In the genomic region with DNA sequence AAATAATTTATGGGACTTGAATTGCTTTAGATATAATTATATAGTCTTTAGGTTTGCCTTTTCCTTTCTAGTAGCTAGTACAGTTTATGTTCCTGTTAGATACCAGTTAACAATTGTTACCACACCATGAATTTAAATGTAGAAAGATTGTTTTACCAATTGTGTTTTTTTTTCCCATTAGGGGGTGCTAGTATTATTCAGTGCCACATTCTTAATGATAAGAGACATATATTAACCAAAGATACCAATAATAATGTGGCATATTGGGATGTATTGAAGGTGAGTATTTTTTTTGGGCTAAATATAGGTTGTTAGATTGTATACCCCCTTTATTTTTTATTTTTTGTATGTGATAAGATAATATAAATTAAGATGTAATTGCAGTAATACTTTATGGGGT, we compare ENCODE assay signal across 27 cellular contexts. TPM values are rescaled to one million over a fixed set of nuclear protein-coding genes. Genes with fewer than 3 reads are reported as not detected.
DNase-seq lines count a peak whose midpoint lies in the region; ATAC-seq and TF ChIP-seq lines count a peak whose summit lies in the region.
"Had no signal": no experiment of that assay in that cellular context is flagged by ENCODE, and none has a peak within 500 bp of the region (broad histone marks: within the 10 kb centered on the region; RNA-seq: fewer than 3 reads in every experiment).

No MANE protein-coding gene starts in this region.

- no peaks in the 10 kb centered on the region for H3K9me3 Mint-ChIP-seq in activated CD4-positive, alpha-beta memory T cell treated with anti-CD3 and anti-CD28 coated beads, Interleukin-2, amount 10 ng/mL, durations not matched to agents 7 days and 5 days
- H3K9me3 Mint-ChIP-seq: CD8-positive, alpha-beta T cell had no signal

- no peaks in the 10 kb centered on the region for H3K4me1 ChIP-seq in cardiac muscle cell (ENCODE audit: low read depth)
- H3K4me1 ChIP-seq in right atrium auricular region: no peaks in the 10 kb centered on the region
- H3K4me1 ChIP-seq in Loucy (ENCODE audit: insufficient read depth, low read length, poor library complexity, severe bottlenecking): no peaks in the 10 kb centered on the region
- H3K4me1 ChIP-seq: Caco-2 had no signal

- H3K9me2 ChIP-seq in Loucy (replicated peaks; ENCODE audit: low read depth, low read length): no peaks in the 10 kb centered on the region

- H3K9ac ChIP-seq in Loucy (ENCODE audit: low read depth, low read length, poor library complexity, severe bottlenecking): no peak overlapping the region

- no peak overlapping the region for H3K4me2 ChIP-seq in Loucy (ENCODE audit: low read depth, low read length, poor library complexity, severe bottlenecking)

- no peak overlapping the region for H2AFZ ChIP-seq in Loucy (ENCODE audit: low read length)

- H3K9me3 ChIP-seq in cardiac muscle cell (ENCODE audit: low read depth) (no peaks in the 10 kb centered on the region), right atrium auricular region (no peaks in the 10 kb centered on the region), Loucy (ENCODE audit: insufficient read depth, low read depth, low read length) (no peaks in the 10 kb centered on the region)
- H3K9me3 ChIP-seq: Caco-2, MG63 had no signal

- no peak for ATAC-seq in HG02973 (IDR thresholded peaks at IDR 0.05; ENCODE audit: unreplicated experiment)
- ATAC-seq: CD8-positive, alpha-beta T cell had no signal

- H3K4me3 Mint-ChIP-seq in activated CD4-positive, alpha-beta memory T cell treated with anti-CD3 and anti-CD28 coated beads, Interleukin-2, amount 10 ng/mL, durations not matched to agents 7 days and 5 days: no peak overlapping the region
- H3K4me3 Mint-ChIP-seq: CD8-positive, alpha-beta T cell had no signal

- POLR2A ChIA-PET in RWPE1 (lab: Yijun Ruan, JAX; ENCODE audit: low non-redundant PET): interaction anchor here (0.5 kb wide), 1 partner anchor 453 kb away, joined by 3 read pairs; no protein-coding TSS in a partner anchor
- POLR2A ChIA-PET in activated CD4-positive, alpha-beta memory T cell treated with anti-CD3 and anti-CD28 coated beads, Interleukin-2, amount 10 ng/mL, durations not matched to agents 7 days and 5 days (lab: Charles Lee): interaction anchor here (0.6 kb wide), 1 partner anchor 48 kb away, joined by 3 read pairs; no protein-coding TSS in a partner anchor

- CTCF ChIA-PET in RWPE1 (lab: Yijun Ruan, JAX): interaction anchor here (0.7 kb wide), 1 partner anchor 641 kb away, joined by 3 read pairs; no protein-coding TSS in a partner anchor
- CTCF ChIA-PET in activated CD4-positive, alpha-beta memory T cell treated with anti-CD3 and anti-CD28 coated beads, Interleukin-2, amount 10 ng/mL, durations not matched to agents 7 days and 5 days (lab: Charles Lee): interaction anchor here (2.1 to 2.4 kb wide), 2 partner anchors 209 to 213 kb away, joined by 5 to 12 read pairs; no protein-coding TSS in a partner anchor

- no peaks in the 10 kb centered on the region for H3K79me2 ChIP-seq in Loucy (ENCODE audit: insufficient read depth, low read length)

- DNase-seq in cardiac muscle cell (ENCODE audit: low read depth in 1 of 2, low spot score in 1 of 2): no peak
- DNase-seq in right atrium auricular region (ENCODE audit: low spot score): no peak
- DNase-seq in RWPE1 (ENCODE audit: low spot score): no peak
- DNase-seq in activated CD4-positive, alpha-beta memory T cell treated with anti-CD3 and anti-CD28 coated beads, Interleukin-2, amount 10 ng/mL, durations not matched to agents 7 days and 5 days: no peak
- DNase-seq in cerebellar nuclear complex (lab: John Stamatoyannopoulos, UW): no peak
- DNase-seq in middle frontal gyrus (ENCODE audit: extremely low spot score, low spot score): no peak
- DNase-seq: 8988T; C1 segment of cervical spinal cord; Caco-2; CD8-positive, alpha-beta T cell; DMS79 treated with DMSO at 0.1 percent for 48 hours; HCEC 1CT; MG63; NCI-H1048; NCI-H1417; NCI-H1694; NCI-H2029 treated with DMSO at 0.1 percent for 48 hours; NCI-H446 treated with DMSO at 0.1 percent for 48 hours; NCI-H526; NCI-H82; SHP77 had no signal

- H3K36me3 Mint-ChIP-seq in activated CD4-positive, alpha-beta memory T cell treated with anti-CD3 and anti-CD28 coated beads, Interleukin-2, amount 10 ng/mL, durations not matched to agents 7 days and 5 days (ENCODE audit: low read depth): peaks cover 71% of the 10 kb centered on the region

- H3K4me3 ChIP-seq in cardiac muscle cell (no peak overlapping the region), right atrium auricular region (no peak overlapping the region), Loucy (ENCODE audit: low read length, poor library complexity, severe bottlenecking) (no peak overlapping the region)
- H3K4me3 ChIP-seq: K562, MG63 had no signal

- peaks cover 44% of the 10 kb centered on the region for H3K36me3 ChIP-seq in cardiac muscle cell
- peaks cover 36% of the 10 kb centered on the region for H3K36me3 ChIP-seq in right atrium auricular region
- H3K36me3 ChIP-seq in Loucy (ENCODE audit: insufficient read depth, low read length): peaks cover 65% of the 10 kb centered on the region

- no peaks in the 10 kb centered on the region for H4K20me1 ChIP-seq in Loucy (ENCODE audit: insufficient read depth, low read length, poor library complexity, severe bottlenecking)

- H3K4me1 Mint-ChIP-seq in activated CD4-positive, alpha-beta memory T cell treated with anti-CD3 and anti-CD28 coated beads, Interleukin-2, amount 10 ng/mL, durations not matched to agents 7 days and 5 days: peaks cover 52% of the 10 kb centered on the region

- H3K27me3 ChIP-seq in cardiac muscle cell (no peaks in the 10 kb centered on the region), right atrium auricular region (no peaks in the 10 kb centered on the region), Loucy (ENCODE audit: insufficient read depth, low read length, poor library complexity, severe bottlenecking) (no peaks in the 10 kb centered on the region)
- H3K27me3 ChIP-seq: MG63 had no signal

- no peaks in the 10 kb centered on the region for H3K27me3 Mint-ChIP-seq in activated CD4-positive, alpha-beta memory T cell treated with anti-CD3 and anti-CD28 coated beads, Interleukin-2, amount 10 ng/mL, durations not matched to agents 7 days and 5 days

- H3K27ac Mint-ChIP-seq in activated CD4-positive, alpha-beta memory T cell treated with anti-CD3 and anti-CD28 coated beads, Interleukin-2, amount 10 ng/mL, durations not matched to agents 7 days and 5 days: no peak overlapping the region
- H3K27ac Mint-ChIP-seq: CD8-positive, alpha-beta T cell had no signal

- no peak overlapping the region for H3K27ac ChIP-seq in cardiac muscle cell
- H3K27ac ChIP-seq in right atrium auricular region: no peak overlapping the region
- no peak overlapping the region for H3K27ac ChIP-seq in RWPE1

- H3F3A ChIP-seq in Loucy (ENCODE audit: low read depth): no peaks in the 10 kb centered on the region

- TF ChIP-seq CTCF in cardiac muscle cell (IDR thresholded peaks at IDR 0.05; ENCODE audit: low read depth, low read length): peak; percentile 7
- no peak for TF ChIP-seq CTCF in right atrium auricular region (IDR thresholded peaks at IDR 0.05)
- TF ChIP-seq CTCF in Loucy (conservative IDR thresholded peaks at IDR 0.05; ENCODE audit: low read length): peak; percentile 42; the same call in 1 of the 2 replicates
- peak; percentile 24; the same call in 1 of the 2 replicates for TF ChIP-seq CTCF in RWPE1 (conservative IDR thresholded peaks at IDR 0.05; ENCODE audit: low read depth)

RNA-seq across cellular contexts. Expression of gene WDR48, which starts 27.7 kb away (rescaled TPM):
- total RNA-seq in cardiac muscle cell (25.9 and 31.5 TPM in 2 replicates), right atrium auricular region (10 to 100 TPM; 11.9 to 17.1 TPM)
- polyA plus RNA-seq in cardiac muscle cell: 43.2 and 56.4 TPM in 2 replicates
- 10 to 100 TPM; 38.7 to 40.4 TPM for total RNA-seq in activated CD4-positive, alpha-beta memory T cell treated with anti-CD3 and anti-CD28 coated beads, Interleukin-2, amount 10 ng/mL, durations not matched to agents 7 days and 5 days

RNA-seq across cellular contexts. Expression of gene SCN11A, which starts 27.8 kb away (rescaled TPM):
- 0.28 and 0.60 TPM in 2 replicates for total RNA-seq in cardiac muscle cell
- polyA plus RNA-seq in cardiac muscle cell: 0.47 and 0.51 TPM in 2 replicates
- total RNA-seq in right atrium auricular region: under 1 TPM; 0.07 to 0.08 TPM
- not detected for total RNA-seq in activated CD4-positive, alpha-beta memory T cell treated with anti-CD3 and anti-CD28 coated beads, Interleukin-2, amount 10 ng/mL, durations not matched to agents 7 days and 5 days
- total RNA-seq: Caco-2, LHCN-M2, RPMI7951, SK-MEL-5 had no signal

RNA-seq across cellular contexts. Expression of gene GORASP1, which starts 27.9 kb away (rescaled TPM):
- 128 and 135 TPM in 2 replicates for total RNA-seq in cardiac muscle cell
- 69.3 and 70.3 TPM in 2 replicates for polyA plus RNA-seq in cardiac muscle cell
- total RNA-seq in right atrium auricular region: 10 to 100 TPM; 34.3 to 38.8 TPM
- total RNA-seq in activated CD4-positive, alpha-beta memory T cell treated with anti-CD3 and anti-CD28 coated beads, Interleukin-2, amount 10 ng/mL, durations not matched to agents 7 days and 5 days: 10 to 100 TPM; 52.0 to 53.1 TPM

RNA-seq across cellular contexts. Expression of gene TTC21A, which starts 27.9 kb away (rescaled TPM):
- 2.7 and 3.1 TPM in 2 replicates for total RNA-seq in cardiac muscle cell
- 2.9 and 4.2 TPM in 2 replicates for polyA plus RNA-seq in cardiac muscle cell
- 1 to 10 TPM in 1 of 2 donors, under 1 TPM in 1; 0.85 to 1.8 TPM for total RNA-seq in right atrium auricular region
- 10 to 100 TPM; 11.2 to 12.1 TPM for total RNA-seq in activated CD4-positive, alpha-beta memory T cell treated with anti-CD3 and anti-CD28 coated beads, Interleukin-2, amount 10 ng/mL, durations not matched to agents 7 days and 5 days

Comparison
In these comparisons a context has a peak if more than half of its experiments do, and no peak if none do; other contexts are left out.
1. CTCF ChIP-seq: peak in cardiac muscle cell (single experiment), Loucy (single experiment) and RWPE1 (single experiment); none in right atrium auricular region (0 of 2).